8 cellular contexts compared by ENCODE assay signal in genomic region chr17:31388770-31389672, GRCh38. TPM values are rescaled to one million over a fixed set of nuclear protein-coding genes. Genes with fewer than 3 reads are reported as not detected.
DNase-seq lines count a peak whose midpoint lies in the region; ATAC-seq and TF ChIP-seq lines count a peak whose summit lies in the region.

No MANE protein-coding gene starts in this region.

- peak; percentile 73 for TF ChIP-seq CTCF in AG09309 (IDR thresholded peaks at IDR 0.05; ENCODE audit: control insufficient read depth, insufficient read depth, low read depth, low read length, missing control alignments)
- peak; percentile 90 for TF ChIP-seq CTCF in astrocyte of the spinal cord (IDR thresholded peaks at IDR 0.05; ENCODE audit: low read depth, low read length)

- H3K4me3 ChIP-seq in AG09309 (ENCODE audit: control insufficient read depth, low read depth, low read length): no peak overlapping the region
- H3K4me3 ChIP-seq in astrocyte of the spinal cord (ENCODE audit: low read depth, low read length): no peak overlapping the region

- DNase-seq in AG09309 (ENCODE audit: low read depth) (no peak), GM19238 (ENCODE audit: insufficient read length, low spot score) (peak; percentile 70), SK-N-DZ (ENCODE audit: low spot score) (peak; percentile 63), astrocyte of the spinal cord (ENCODE audit: low read depth, low spot score) (no peak), inferior parietal cortex (ENCODE audit: extremely low spot score) (peak; percentile 64)
- DNase-seq in stimulated activated CD8-positive, alpha-beta memory T cell treated with anti-CD3 and anti-CD28 coated beads, Interleukin-7, amount 100 ng/mL, for 24 hours (ENCODE audit: low read depth): peak; percentile 13

- ATAC-seq in GM21619 (IDR thresholded peaks at IDR 0.05; ENCODE audit: unreplicated experiment) (no peak), GM21528 (IDR thresholded peaks at IDR 0.05; ENCODE audit: low FRiP score, unreplicated experiment) (no peak)

- in situ Hi-C loops in astrocyte of the spinal cord (cut with HindIII; ENCODE audit: low sequenced_read_pairs): no loop called here

RNA-seq across cellular contexts. Expression of gene RAB11FIP4, which starts 2.5 kb away (rescaled TPM):
- 38.5 and 40.2 TPM in 2 replicates for polyA plus RNA-seq in SK-N-DZ (2014; cell fraction: cytosol; rRNA removed)
- 24.8 and 42.1 TPM in 2 replicates for polyA plus RNA-seq in SK-N-DZ (2014; cell fraction: nucleus; rRNA removed)

Comparison
In these comparisons a context has a peak if more than half of its experiments do, and no peak if none do; other contexts are left out.
1. DNase-seq: peak in GM19238 (single experiment), SK-N-DZ (single experiment), inferior parietal cortex (single experiment) and stimulated activated CD8-positive, alpha-beta memory T cell treated with anti-CD3 and anti-CD28 coated beads, Interleukin-7, amount 100 ng/mL, for 24 hours (single experiment); none in AG09309 (single experiment) and astrocyte of the spinal cord (single experiment).